In genomic region chr11:33735426-33736147, GRCh38 we compare ENCODE assay signal across 7 cellular contexts. TPM values are rescaled to one million over a fixed set of nuclear protein-coding genes. Genes with fewer than 3 reads are reported as not detected.
DNase-seq lines count a peak whose midpoint lies in the region; ATAC-seq and TF ChIP-seq lines count a peak whose summit lies in the region.

No MANE protein-coding gene starts in this region.

- peaks cover 9 to 17% of the 10 kb centered on the region in 2 donors for H3K4me1 ChIP-seq in naive thymus-derived CD4-positive, alpha-beta T cell (ENCODE audit: control insufficient read depth in 2 of 2, insufficient read depth in 2 of 2, low read length in 2 of 2)
- no peaks in the 10 kb centered on the region for H3K4me1 ChIP-seq in uterus

- H3K27ac ChIP-seq in naive thymus-derived CD4-positive, alpha-beta T cell (ENCODE audit: low read depth, low read length) = peak overlapping the region; percentile 72
- peak overlapping the region; percentile 86 to 93 for H3K27ac ChIP-seq in uterus

- H3K27ac Mint-ChIP-seq in HFFc6 = peak overlapping the region; percentile 96
- peak overlapping the region; percentile 81 for H3K27ac Mint-ChIP-seq in activated CD4-positive, alpha-beta memory T cell treated with anti-CD3 and anti-CD28 coated beads, Interleukin-2, amount 10 ng/mL, durations not matched to agents 7 days and 5 days
- peak overlapping the region; percentile 79 to 94 (median 86) for H3K27ac Mint-ChIP-seq in naive thymus-derived CD4-positive, alpha-beta T cell

- CTCF ChIA-PET in activated CD4-positive, alpha-beta memory T cell treated with anti-CD3 and anti-CD28 coated beads, Interleukin-2, amount 10 ng/mL, durations not matched to agents 7 days and 5 days (lab: Charles Lee) = interaction anchor here (0.8 to 4.2 kb wide), 4 partner anchors 11 to 34 kb away, joined by 3 to 22 read pairs (median 4); no protein-coding TSS in a partner anchor
- CTCF ChIA-PET in naive thymus-derived CD4-positive, alpha-beta T cell (lab: Charles Lee) = interaction anchor here (0.6 kb wide), 1 partner anchor 41 kb away, joined by 3 read pairs; no protein-coding TSS in a partner anchor

- no peaks in the 10 kb centered on the region for H3K9me3 ChIP-seq in naive thymus-derived CD4-positive, alpha-beta T cell (ENCODE audit: control insufficient read depth in 2 of 3, low read length in 3 of 3)
- H3K9me3 ChIP-seq in uterus = no peaks in the 10 kb centered on the region

- intact Hi-C loops in naive thymus-derived CD4-positive, alpha-beta T cell (cut with micrococcal nuclease) = loop anchor here (1.0 to 10.0 kb wide), 14 partner anchors 7 to 843 kb away; partner anchors contain the start of genes C11orf91 (in 2 of the 2), CSTF3 (in 2 of the 2), FBXO3 (in 2 of the 2) and ABTB2 (in 1 of the 2)
- intact Hi-C loops in uterus (cut with DNase I; ENCODE audit: low total_unique reads) = no loop called here

- peak overlapping the region; percentile 79 for H3K4me3 ChIP-seq in NB4 (ENCODE audit: low read depth, low read length)
- H3K4me3 ChIP-seq in naive thymus-derived CD4-positive, alpha-beta T cell (ENCODE audit: low read length) = peak overlapping the region; percentile 76
- peak overlapping the region; percentile 66 to 85 for H3K4me3 ChIP-seq in uterus

- peaks cover 2% of the 10 kb centered on the region for H3K27me3 Mint-ChIP-seq in HFFc6 (ENCODE audit: insufficient read depth)
- H3K27me3 Mint-ChIP-seq in activated CD4-positive, alpha-beta memory T cell treated with anti-CD3 and anti-CD28 coated beads, Interleukin-2, amount 10 ng/mL, durations not matched to agents 7 days and 5 days = no peaks in the 10 kb centered on the region
- peaks cover 0 to 11% (median 0%) of the 10 kb centered on the region in 5 donors for H3K27me3 Mint-ChIP-seq in naive thymus-derived CD4-positive, alpha-beta T cell

- no peaks in the 10 kb centered on the region for H3K27me3 ChIP-seq in naive thymus-derived CD4-positive, alpha-beta T cell (ENCODE audit: control insufficient read depth in 2 of 2, insufficient read depth in 2 of 2, low read length in 2 of 2)
- no peaks in the 10 kb centered on the region for H3K27me3 ChIP-seq in uterus

- DNase-seq in HFFc6 (no peak), NB4 (ENCODE audit: low read depth) (peak; percentile 83), erythroblast (lab: John Stamatoyannopoulos, UW) (peak; percentile 73 to 80), uterus (no peak)
- peak; percentile 67 for DNase-seq in activated CD4-positive, alpha-beta memory T cell treated with anti-CD3 and anti-CD28 coated beads, Interleukin-2, amount 10 ng/mL, durations not matched to agents 7 days and 5 days
- peak in 8 of 9 donors; percentile 24 to 56 (median 37) for DNase-seq in naive thymus-derived CD4-positive, alpha-beta T cell

- TF ChIP-seq CTCF in HFFc6 (IDR thresholded peaks at IDR 0.05) (no peak), NB4 (IDR thresholded peaks at IDR 0.05; ENCODE audit: low read depth, low read length) (no peak), uterus (IDR thresholded peaks at IDR 0.05) (no peak)

- TF ChIP-seq POLR2A in NB4 (IDR thresholded peaks at IDR 0.05; ENCODE audit: extremely low read depth, insufficient read length) = no peak
- no peak for TF ChIP-seq POLR2A in erythroblast (IDR thresholded peaks at IDR 0.05; ENCODE audit: low read length)
- TF ChIP-seq POLR2A in uterus (IDR thresholded peaks at IDR 0.05) = no peak

- peak overlapping the region; percentile 96 for H3K4me3 Mint-ChIP-seq in HFFc6
- peak overlapping the region; percentile 83 for H3K4me3 Mint-ChIP-seq in activated CD4-positive, alpha-beta memory T cell treated with anti-CD3 and anti-CD28 coated beads, Interleukin-2, amount 10 ng/mL, durations not matched to agents 7 days and 5 days
- peak overlapping the region; percentile 87 to 97 (median 92) for H3K4me3 Mint-ChIP-seq in naive thymus-derived CD4-positive, alpha-beta T cell

- peaks cover 5% of the 10 kb centered on the region; the same call in 1 of the 2 replicates for H3K9me3 Mint-ChIP-seq in HFFc6
- no peaks in the 10 kb centered on the region for H3K9me3 Mint-ChIP-seq in activated CD4-positive, alpha-beta memory T cell treated with anti-CD3 and anti-CD28 coated beads, Interleukin-2, amount 10 ng/mL, durations not matched to agents 7 days and 5 days
- peaks cover 0 to 7% (median 0%) of the 10 kb centered on the region in 11 donors for H3K9me3 Mint-ChIP-seq in naive thymus-derived CD4-positive, alpha-beta T cell

- peak; percentile 49 for ATAC-seq in GM18508 (IDR thresholded peaks at IDR 0.05; ENCODE audit: insufficient read depth, unreplicated experiment)
- ATAC-seq in naive thymus-derived CD4-positive, alpha-beta T cell = peak; percentile 57

- POLR2A ChIA-PET in activated CD4-positive, alpha-beta memory T cell treated with anti-CD3 and anti-CD28 coated beads, Interleukin-2, amount 10 ng/mL, durations not matched to agents 7 days and 5 days (lab: Charles Lee) = interaction anchor here (0.6 to 5.0 kb wide), 15 partner anchors 11 to 574 kb away, joined by 3 to 30 read pairs (median 5); partner anchors contain the start of genes C11orf91, CSTF3 and FBXO3
- POLR2A ChIA-PET in naive thymus-derived CD4-positive, alpha-beta T cell (lab: Charles Lee) = interaction anchor here (0.8 to 3.8 kb wide), 6 partner anchors 16 to 841 kb away, joined by 3 to 22 read pairs (median 4); partner anchors contain the start of gene FBXO3

- H3K36me3 ChIP-seq in naive thymus-derived CD4-positive, alpha-beta T cell (ENCODE audit: control insufficient read depth in 2 of 3, insufficient read depth in 3 of 3, low read length in 3 of 3) = peaks cover 0 to 5% (median 0%) of the 10 kb centered on the region in 3 experiments
- no peaks in the 10 kb centered on the region for H3K36me3 ChIP-seq in uterus

- peaks cover 43% of the 10 kb centered on the region for H3K36me3 Mint-ChIP-seq in HFFc6 (ENCODE audit: low read depth)
- H3K36me3 Mint-ChIP-seq in activated CD4-positive, alpha-beta memory T cell treated with anti-CD3 and anti-CD28 coated beads, Interleukin-2, amount 10 ng/mL, durations not matched to agents 7 days and 5 days (ENCODE audit: low read depth) = peaks cover 25% of the 10 kb centered on the region
- H3K36me3 Mint-ChIP-seq in naive thymus-derived CD4-positive, alpha-beta T cell = peaks cover 0 to 12% (median 0%) of the 10 kb centered on the region in 5 donors

- peaks cover 74% of the 10 kb centered on the region for H3K4me1 Mint-ChIP-seq in HFFc6 (ENCODE audit: low read depth)
- H3K4me1 Mint-ChIP-seq in activated CD4-positive, alpha-beta memory T cell treated with anti-CD3 and anti-CD28 coated beads, Interleukin-2, amount 10 ng/mL, durations not matched to agents 7 days and 5 days = peaks cover 37% of the 10 kb centered on the region
- peaks cover 21 to 41% (median 36%) of the 10 kb centered on the region in 7 donors for H3K4me1 Mint-ChIP-seq in naive thymus-derived CD4-positive, alpha-beta T cell

RNA-seq across cellular contexts. Expression of gene CD59, which starts 0.6 kb away (rescaled TPM):
- total RNA-seq in HFFc6 (2021; fragmentation: NEBNext Ultra II Directional; extraction: Animal tissue kit (Norgen Biotek cat#: 25700)) = 1,000 to 10,000 TPM; 1,095 to 1,408 (median 1,232) TPM
- 100 to 1,000 TPM; 153 to 158 TPM for total RNA-seq in activated CD4-positive, alpha-beta memory T cell treated with anti-CD3 and anti-CD28 coated beads, Interleukin-2, amount 10 ng/mL, durations not matched to agents 7 days and 5 days
- total RNA-seq in naive thymus-derived CD4-positive, alpha-beta T cell = 100 to 1,000 TPM in 1 of 5 experiments, 10 to 100 TPM in 4; 23.3 to 152 (median 62.7) TPM
- 10 to 100 TPM; 69.6 to 70.7 TPM for polyA plus RNA-seq in naive thymus-derived CD4-positive, alpha-beta T cell
- 100 to 1,000 TPM; 221 to 621 (median 300) TPM for total RNA-seq in uterus

RNA-seq across cellular contexts. Expression of gene C11orf91, which starts 35.0 kb away (rescaled TPM):
- under 1 TPM in 4 of 6 experiments, not detected in 2; 0.59 to 0.65 (median 0.60) TPM for total RNA-seq in HFFc6 (2021; fragmentation: NEBNext Ultra II Directional; extraction: Animal tissue kit (Norgen Biotek cat#: 25700))
- total RNA-seq in activated CD4-positive, alpha-beta memory T cell treated with anti-CD3 and anti-CD28 coated beads, Interleukin-2, amount 10 ng/mL, durations not matched to agents 7 days and 5 days = not detected
- total RNA-seq in naive thymus-derived CD4-positive, alpha-beta T cell = not detected
- polyA plus RNA-seq in naive thymus-derived CD4-positive, alpha-beta T cell = not detected
- total RNA-seq in uterus = not detected

RNA-seq across cellular contexts. Expression of gene FBXO3, which starts 38.7 kb away (rescaled TPM):
- total RNA-seq in HFFc6 (2021; fragmentation: NEBNext Ultra II Directional; extraction: Animal tissue kit (Norgen Biotek cat#: 25700)) = 10 to 100 TPM; 25.3 to 30.0 (median 27.3) TPM
- total RNA-seq in activated CD4-positive, alpha-beta memory T cell treated with anti-CD3 and anti-CD28 coated beads, Interleukin-2, amount 10 ng/mL, durations not matched to agents 7 days and 5 days = 10 to 100 TPM; 26.9 to 30.9 TPM
- 10 to 100 TPM; 22.6 to 55.7 (median 47.7) TPM for total RNA-seq in naive thymus-derived CD4-positive, alpha-beta T cell
- polyA plus RNA-seq in naive thymus-derived CD4-positive, alpha-beta T cell = 10 to 100 TPM; 36.1 to 41.5 TPM
- total RNA-seq in uterus = 10 to 100 TPM; 12.0 to 92.7 (median 47.8) TPM

Comparison
In these comparisons a context has a peak if more than half of its experiments do, and no peak if none do; other contexts are left out.
1. DNase-seq: peak in NB4 (single experiment), activated CD4-positive, alpha-beta memory T cell treated with anti-CD3 and anti-CD28 coated beads, Interleukin-2, amount 10 ng/mL, durations not matched to agents 7 days and 5 days (single experiment), erythroblast (2 of 2) and naive thymus-derived CD4-positive, alpha-beta T cell (8 of 9); none in HFFc6 (single experiment) and uterus (0 of 2).
2. Peak in every context shown above with its lines, with median percentiles within 50 percentile points of each other: H3K27ac Mint-ChIP-seq, H3K4me3 Mint-ChIP-seq and H3K4me3 ChIP-seq.